ENCODE assay signal across 1 cellular context in the genomic region with DNA sequence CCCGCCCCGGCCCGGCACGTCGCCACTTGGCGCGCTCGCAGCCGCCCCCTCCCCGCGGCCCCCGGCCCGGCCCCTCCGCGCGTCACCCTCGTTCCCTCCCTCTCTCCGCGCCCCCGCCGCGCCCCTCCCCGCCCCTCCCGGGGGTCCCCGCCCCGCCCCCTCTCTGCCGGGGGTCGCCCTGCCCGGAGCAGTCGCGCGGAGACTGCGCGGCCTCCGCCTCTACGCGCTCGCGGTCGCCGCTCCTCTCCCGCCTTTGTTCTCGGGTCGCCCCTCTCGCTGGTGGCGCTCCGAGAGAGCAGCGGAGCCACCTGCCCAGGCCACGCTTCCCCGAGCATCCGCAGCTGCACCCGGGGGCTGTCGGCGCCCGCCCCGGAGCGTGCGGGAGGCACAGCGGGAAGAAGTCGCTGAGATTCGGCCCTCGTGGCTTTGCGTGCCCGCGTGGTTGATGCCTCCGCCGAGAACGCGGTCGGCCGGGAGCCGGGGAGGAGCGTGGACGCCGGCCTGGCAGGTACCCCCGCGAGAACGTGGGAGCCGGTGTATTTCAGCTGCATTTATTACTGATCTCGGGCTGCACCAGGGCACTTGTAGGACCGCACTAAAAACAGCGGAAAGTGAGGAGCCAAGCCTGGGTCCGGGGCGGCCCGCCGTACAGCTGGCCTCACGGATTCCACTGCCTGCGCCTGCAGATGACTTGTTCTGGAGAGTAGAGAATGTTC.
TF ChIP-seq lines count a peak whose summit lies in the region.

No MANE protein-coding gene starts in this region.

TF ChIP-seq in K562, 482 proteins besides CTCF, POLR2A, EP300 and RAD21 (continued from another document and continues in another):
- TF ChIP-seq, protein P1, sequence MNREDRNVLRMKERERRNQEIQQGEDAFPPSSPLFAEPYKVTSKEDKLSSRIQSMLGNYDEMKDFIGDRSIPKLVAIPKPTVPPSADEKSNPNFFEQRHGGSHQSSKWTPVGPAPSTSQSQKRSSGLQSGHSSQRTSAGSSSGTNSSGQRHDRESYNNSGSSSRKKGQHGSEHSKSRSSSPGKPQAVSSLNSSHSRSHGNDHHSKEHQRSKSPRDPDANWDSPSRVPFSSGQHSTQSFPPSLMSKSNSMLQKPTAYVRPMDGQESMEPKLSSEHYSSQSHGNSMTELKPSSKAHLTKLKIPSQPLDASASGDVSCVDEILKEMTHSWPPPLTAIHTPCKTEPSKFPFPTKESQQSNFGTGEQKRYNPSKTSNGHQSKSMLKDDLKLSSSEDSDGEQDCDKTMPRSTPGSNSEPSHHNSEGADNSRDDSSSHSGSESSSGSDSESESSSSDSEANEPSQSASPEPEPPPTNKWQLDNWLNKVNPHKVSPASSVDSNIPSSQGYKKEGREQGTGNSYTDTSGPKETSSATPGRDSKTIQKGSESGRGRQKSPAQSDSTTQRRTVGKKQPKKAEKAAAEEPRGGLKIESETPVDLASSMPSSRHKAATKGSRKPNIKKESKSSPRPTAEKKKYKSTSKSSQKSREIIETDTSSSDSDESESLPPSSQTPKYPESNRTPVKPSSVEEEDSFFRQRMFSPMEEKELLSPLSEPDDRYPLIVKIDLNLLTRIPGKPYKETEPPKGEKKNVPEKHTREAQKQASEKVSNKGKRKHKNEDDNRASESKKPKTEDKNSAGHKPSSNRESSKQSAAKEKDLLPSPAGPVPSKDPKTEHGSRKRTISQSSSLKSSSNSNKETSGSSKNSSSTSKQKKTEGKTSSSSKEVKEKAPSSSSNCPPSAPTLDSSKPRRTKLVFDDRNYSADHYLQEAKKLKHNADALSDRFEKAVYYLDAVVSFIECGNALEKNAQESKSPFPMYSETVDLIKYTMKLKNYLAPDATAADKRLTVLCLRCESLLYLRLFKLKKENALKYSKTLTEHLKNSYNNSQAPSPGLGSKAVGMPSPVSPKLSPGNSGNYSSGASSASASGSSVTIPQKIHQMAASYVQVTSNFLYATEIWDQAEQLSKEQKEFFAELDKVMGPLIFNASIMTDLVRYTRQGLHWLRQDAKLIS (CRISPR knock-in tag; IDR thresholded peaks at IDR 0.05) = peak; percentile 93
- no peak for TF ChIP-seq GABPA (tag; conservative IDR thresholded peaks at IDR 0.05; ENCODE audit: low read depth)
- TF ChIP-seq, protein P2, sequence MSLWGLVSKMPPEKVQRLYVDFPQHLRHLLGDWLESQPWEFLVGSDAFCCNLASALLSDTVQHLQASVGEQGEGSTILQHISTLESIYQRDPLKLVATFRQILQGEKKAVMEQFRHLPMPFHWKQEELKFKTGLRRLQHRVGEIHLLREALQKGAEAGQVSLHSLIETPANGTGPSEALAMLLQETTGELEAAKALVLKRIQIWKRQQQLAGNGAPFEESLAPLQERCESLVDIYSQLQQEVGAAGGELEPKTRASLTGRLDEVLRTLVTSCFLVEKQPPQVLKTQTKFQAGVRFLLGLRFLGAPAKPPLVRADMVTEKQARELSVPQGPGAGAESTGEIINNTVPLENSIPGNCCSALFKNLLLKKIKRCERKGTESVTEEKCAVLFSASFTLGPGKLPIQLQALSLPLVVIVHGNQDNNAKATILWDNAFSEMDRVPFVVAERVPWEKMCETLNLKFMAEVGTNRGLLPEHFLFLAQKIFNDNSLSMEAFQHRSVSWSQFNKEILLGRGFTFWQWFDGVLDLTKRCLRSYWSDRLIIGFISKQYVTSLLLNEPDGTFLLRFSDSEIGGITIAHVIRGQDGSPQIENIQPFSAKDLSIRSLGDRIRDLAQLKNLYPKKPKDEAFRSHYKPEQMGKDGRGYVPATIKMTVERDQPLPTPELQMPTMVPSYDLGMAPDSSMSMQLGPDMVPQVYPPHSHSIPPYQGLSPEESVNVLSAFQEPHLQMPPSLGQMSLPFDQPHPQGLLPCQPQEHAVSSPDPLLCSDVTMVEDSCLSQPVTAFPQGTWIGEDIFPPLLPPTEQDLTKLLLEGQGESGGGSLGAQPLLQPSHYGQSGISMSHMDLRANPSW (CRISPR knock-in tag; IDR thresholded peaks at IDR 0.05) = 0 out of 2 replicates have a peak, but pooled peaks have one; percentile 50
- peak; percentile 95 for TF ChIP-seq RBFOX2 (IDR thresholded peaks at IDR 0.05; ENCODE audit: low read depth, low read length)
- peak; percentile 58; the same call in 1 of the 2 replicates for TF ChIP-seq SUPT5H (IDR thresholded peaks at IDR 0.05)
- TF ChIP-seq SPI1 (IDR thresholded peaks at IDR 0.05; ENCODE audit: borderline replicate concordance, low read depth, low read length) = no peak
- 0 out of 2 replicates have a peak, but pooled peaks have one; percentile 35 for TF ChIP-seq PHF21A (IDR thresholded peaks at IDR 0.05; ENCODE audit: borderline replicate concordance, low read depth)
- TF ChIP-seq MYBL2 (IDR thresholded peaks at IDR 0.05; ENCODE audit: low read depth) = no peak
- TF ChIP-seq MYBL2 (CRISPR knock-in tag; IDR thresholded peaks at IDR 0.05; ENCODE audit: borderline replicate concordance) = 0 out of 2 replicates have a peak, but pooled peaks have one; percentile 43
- peak; percentile 47; the same call in 1 of the 2 replicates for TF ChIP-seq PHF8 (IDR thresholded peaks at IDR 0.05; ENCODE audit: borderline replicate concordance, low read length)
- no peak for TF ChIP-seq SREBF1 (IDR thresholded peaks at IDR 0.05; ENCODE audit: borderline replicate concordance, low read depth, low read length)
- TF ChIP-seq, protein P3, sequence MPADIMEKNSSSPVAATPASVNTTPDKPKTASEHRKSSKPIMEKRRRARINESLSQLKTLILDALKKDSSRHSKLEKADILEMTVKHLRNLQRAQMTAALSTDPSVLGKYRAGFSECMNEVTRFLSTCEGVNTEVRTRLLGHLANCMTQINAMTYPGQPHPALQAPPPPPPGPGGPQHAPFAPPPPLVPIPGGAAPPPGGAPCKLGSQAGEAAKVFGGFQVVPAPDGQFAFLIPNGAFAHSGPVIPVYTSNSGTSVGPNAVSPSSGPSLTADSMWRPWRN (IDR thresholded peaks at IDR 0.05; ENCODE audit: low read depth) = no peak
- TF ChIP-seq, protein P4, sequence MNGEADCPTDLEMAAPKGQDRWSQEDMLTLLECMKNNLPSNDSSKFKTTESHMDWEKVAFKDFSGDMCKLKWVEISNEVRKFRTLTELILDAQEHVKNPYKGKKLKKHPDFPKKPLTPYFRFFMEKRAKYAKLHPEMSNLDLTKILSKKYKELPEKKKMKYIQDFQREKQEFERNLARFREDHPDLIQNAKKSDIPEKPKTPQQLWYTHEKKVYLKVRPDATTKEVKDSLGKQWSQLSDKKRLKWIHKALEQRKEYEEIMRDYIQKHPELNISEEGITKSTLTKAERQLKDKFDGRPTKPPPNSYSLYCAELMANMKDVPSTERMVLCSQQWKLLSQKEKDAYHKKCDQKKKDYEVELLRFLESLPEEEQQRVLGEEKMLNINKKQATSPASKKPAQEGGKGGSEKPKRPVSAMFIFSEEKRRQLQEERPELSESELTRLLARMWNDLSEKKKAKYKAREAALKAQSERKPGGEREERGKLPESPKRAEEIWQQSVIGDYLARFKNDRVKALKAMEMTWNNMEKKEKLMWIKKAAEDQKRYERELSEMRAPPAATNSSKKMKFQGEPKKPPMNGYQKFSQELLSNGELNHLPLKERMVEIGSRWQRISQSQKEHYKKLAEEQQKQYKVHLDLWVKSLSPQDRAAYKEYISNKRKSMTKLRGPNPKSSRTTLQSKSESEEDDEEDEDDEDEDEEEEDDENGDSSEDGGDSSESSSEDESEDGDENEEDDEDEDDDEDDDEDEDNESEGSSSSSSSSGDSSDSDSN (IDR thresholded peaks at IDR 0.05; ENCODE audit: borderline replicate concordance in 1 of 2, low read depth in 2 of 2, low read length in 2 of 2) = peak; percentile 70 to 77; a peak in 1 of 4 replicates
- TF ChIP-seq, protein P5, sequence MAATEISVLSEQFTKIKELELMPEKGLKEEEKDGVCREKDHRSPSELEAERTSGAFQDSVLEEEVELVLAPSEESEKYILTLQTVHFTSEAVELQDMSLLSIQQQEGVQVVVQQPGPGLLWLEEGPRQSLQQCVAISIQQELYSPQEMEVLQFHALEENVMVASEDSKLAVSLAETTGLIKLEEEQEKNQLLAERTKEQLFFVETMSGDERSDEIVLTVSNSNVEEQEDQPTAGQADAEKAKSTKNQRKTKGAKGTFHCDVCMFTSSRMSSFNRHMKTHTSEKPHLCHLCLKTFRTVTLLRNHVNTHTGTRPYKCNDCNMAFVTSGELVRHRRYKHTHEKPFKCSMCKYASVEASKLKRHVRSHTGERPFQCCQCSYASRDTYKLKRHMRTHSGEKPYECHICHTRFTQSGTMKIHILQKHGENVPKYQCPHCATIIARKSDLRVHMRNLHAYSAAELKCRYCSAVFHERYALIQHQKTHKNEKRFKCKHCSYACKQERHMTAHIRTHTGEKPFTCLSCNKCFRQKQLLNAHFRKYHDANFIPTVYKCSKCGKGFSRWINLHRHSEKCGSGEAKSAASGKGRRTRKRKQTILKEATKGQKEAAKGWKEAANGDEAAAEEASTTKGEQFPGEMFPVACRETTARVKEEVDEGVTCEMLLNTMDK (IDR thresholded peaks at IDR 0.05; ENCODE audit: borderline replicate concordance, insufficient read depth, low read depth, low read length, poor library complexity, severe bottlenecking) = no peak
- TF ChIP-seq FOXP1 (CRISPR knock-in tag; IDR thresholded peaks at IDR 0.05) = peak; percentile 77; the same call in 1 of the 2 replicates
- TF ChIP-seq, protein P6, sequence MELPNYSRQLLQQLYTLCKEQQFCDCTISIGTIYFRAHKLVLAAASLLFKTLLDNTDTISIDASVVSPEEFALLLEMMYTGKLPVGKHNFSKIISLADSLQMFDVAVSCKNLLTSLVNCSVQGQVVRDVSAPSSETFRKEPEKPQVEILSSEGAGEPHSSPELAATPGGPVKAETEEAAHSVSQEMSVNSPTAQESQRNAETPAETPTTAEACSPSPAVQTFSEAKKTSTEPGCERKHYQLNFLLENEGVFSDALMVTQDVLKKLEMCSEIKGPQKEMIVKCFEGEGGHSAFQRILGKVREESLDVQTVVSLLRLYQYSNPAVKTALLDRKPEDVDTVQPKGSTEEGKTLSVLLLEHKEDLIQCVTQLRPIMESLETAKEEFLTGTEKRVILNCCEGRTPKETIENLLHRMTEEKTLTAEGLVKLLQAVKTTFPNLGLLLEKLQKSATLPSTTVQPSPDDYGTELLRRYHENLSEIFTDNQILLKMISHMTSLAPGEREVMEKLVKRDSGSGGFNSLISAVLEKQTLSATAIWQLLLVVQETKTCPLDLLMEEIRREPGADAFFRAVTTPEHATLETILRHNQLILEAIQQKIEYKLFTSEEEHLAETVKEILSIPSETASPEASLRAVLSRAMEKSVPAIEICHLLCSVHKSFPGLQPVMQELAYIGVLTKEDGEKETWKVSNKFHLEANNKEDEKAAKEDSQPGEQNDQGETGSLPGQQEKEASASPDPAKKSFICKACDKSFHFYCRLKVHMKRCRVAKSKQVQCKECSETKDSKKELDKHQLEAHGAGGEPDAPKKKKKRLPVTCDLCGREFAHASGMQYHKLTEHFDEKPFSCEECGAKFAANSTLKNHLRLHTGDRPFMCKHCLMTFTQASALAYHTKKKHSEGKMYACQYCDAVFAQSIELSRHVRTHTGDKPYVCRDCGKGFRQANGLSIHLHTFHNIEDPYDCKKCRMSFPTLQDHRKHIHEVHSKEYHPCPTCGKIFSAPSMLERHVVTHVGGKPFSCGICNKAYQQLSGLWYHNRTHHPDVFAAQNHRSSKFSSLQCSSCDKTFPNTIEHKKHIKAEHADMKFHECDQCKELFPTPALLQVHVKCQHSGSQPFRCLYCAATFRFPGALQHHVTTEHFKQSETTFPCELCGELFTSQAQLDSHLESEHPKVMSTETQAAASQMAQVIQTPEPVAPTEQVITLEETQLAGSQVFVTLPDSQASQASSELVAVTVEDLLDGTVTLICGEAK (IDR thresholded peaks at IDR 0.05) = 0 out of 2 replicates have a peak, but pooled peaks have one; percentile 19
- TF ChIP-seq, protein P6 (CRISPR knock-in tag; IDR thresholded peaks at IDR 0.05) = no peak
- TF ChIP-seq ZNF165 (CRISPR knock-in tag; IDR thresholded peaks at IDR 0.05; ENCODE audit: borderline replicate concordance) = no peak
- TF ChIP-seq RHOXF2B (CRISPR knock-in tag; conservative IDR thresholded peaks at IDR 0.05) = 0 out of 2 replicates have a peak, but pooled peaks have one; percentile 37
- peak; percentile 89 for TF ChIP-seq ZFX (CRISPR knock-in tag; IDR thresholded peaks at IDR 0.05)
- no peak for TF ChIP-seq KAT2B (IDR thresholded peaks at IDR 0.05; ENCODE audit: low read depth, low read length)
- TF ChIP-seq U2AF2 (optimal IDR thresholded peaks at IDR 0.05; ENCODE audit: low read depth, low read length) = no peak
- peak; percentile 76; the same call in 1 of the 2 replicates for TF ChIP-seq GATAD2A (IDR thresholded peaks at IDR 0.05)
- peak; percentile 76 for TF ChIP-seq HNRNPLL (IDR thresholded peaks at IDR 0.05; ENCODE audit: low read depth, low read length, poor library complexity, severe bottlenecking)
- no peak for TF ChIP-seq ZNF408 (CRISPR knock-in tag; IDR thresholded peaks at IDR 0.05; ENCODE audit: low read depth)
- TF ChIP-seq CCNT2 (IDR thresholded peaks at IDR 0.05; ENCODE audit: borderline replicate concordance, extremely low read depth, insufficient read length, low read depth, low read length) = peak; percentile 32
- TF ChIP-seq ETV6 (IDR thresholded peaks at IDR 0.05; ENCODE audit: borderline replicate concordance in 1 of 2, low read depth in 2 of 2, low read length in 1 of 2) = no peak
- TF ChIP-seq ETV6 (CRISPR knock-in tag; IDR thresholded peaks at IDR 0.05; ENCODE audit: borderline replicate concordance) = no peak
- TF ChIP-seq CHD2 (IDR thresholded peaks at IDR 0.05; ENCODE audit: low read depth, low read length) = no peak; the same call in 1 of the 2 replicates
- 0 out of 2 replicates have a peak, but pooled peaks have one; percentile 33 for TF ChIP-seq ZNF232 (CRISPR knock-in tag; IDR thresholded peaks at IDR 0.05)
- TF ChIP-seq SMARCB1 (IDR thresholded peaks at IDR 0.05; ENCODE audit: insufficient read length, low read depth) = peak; percentile 20
- TF ChIP-seq NRF1 (conservative IDR thresholded peaks at IDR 0.05 in 1 of 2, IDR thresholded peaks at IDR 0.05 in 1 of 2) = peak; percentile 32 to 42
- no peak for TF ChIP-seq PCBP2 (IDR thresholded peaks at IDR 0.05; ENCODE audit: low read depth, low read length, poor library complexity, severe bottlenecking)
